In genomic region chr20:5835234-5835845, GRCh38 we compare ENCODE assay signal across 9 cellular contexts.
DNase-seq lines count a peak whose midpoint lies in the region; ATAC-seq and TF ChIP-seq lines count a peak whose summit lies in the region.
"Had no signal": no experiment of that assay in that cellular context is flagged by ENCODE, and none has a peak within 500 bp of the region (broad histone marks: within the 10 kb centered on the region; RNA-seq: fewer than 3 reads in every experiment).

No MANE protein-coding gene starts in this region.

- no peaks in the 10 kb centered on the region for H3K27me3 Mint-ChIP-seq in activated B cell treated with CpG ODN at 0.5 μM for 24 hours

- H3K27me3 ChIP-seq in suprapubic skin (no peaks in the 10 kb centered on the region), ascending aorta (no peaks in the 10 kb centered on the region), gastrocnemius medialis (no peaks in the 10 kb centered on the region)
- H3K27me3 ChIP-seq: upper lobe of left lung had no signal

- CTCF ChIA-PET in activated B cell treated with CpG ODN at 0.5 μM for 24 hours (lab: Charles Lee): interaction anchor here (0.6 kb wide), 1 partner anchor 306 kb away, joined by 3 read pairs; no protein-coding TSS in a partner anchor

- POLR2A ChIA-PET in activated B cell treated with CpG ODN at 0.5 μM for 24 hours (lab: Charles Lee): no interaction called here

- intact Hi-C loops in activated B cell treated with CpG ODN at 0.5 μM for 24 hours (cut with micrococcal nuclease) (no loop called here), ascending aorta (cut with DNase I) (no loop called here), gastrocnemius medialis (cut with DNase I; ENCODE audit: low total_unique reads) (no loop called here)

- TF ChIP-seq POLR2A in suprapubic skin (IDR thresholded peaks at IDR 0.05) (no peak), gastrocnemius medialis (IDR thresholded peaks at IDR 0.05) (no peak)

- no peak overlapping the region for H3K4me3 Mint-ChIP-seq in activated B cell treated with CpG ODN at 0.5 μM for 24 hours

- TF ChIP-seq EP300 in suprapubic skin (IDR thresholded peaks at IDR 0.05): no peak

- H3K4me3 ChIP-seq in suprapubic skin (no peak overlapping the region), ascending aorta (no peak overlapping the region), gastrocnemius medialis (no peak overlapping the region)
- H3K4me3 ChIP-seq: upper lobe of left lung had no signal

- H3K4me1 Mint-ChIP-seq in activated B cell treated with CpG ODN at 0.5 μM for 24 hours: peaks cover 15% of the 10 kb centered on the region

- in situ Hi-C loops in gastrocnemius medialis (cut with MboI; ENCODE audit: low sequenced_read_pairs in 4 of 4): no loop called here

- H3K4me1 ChIP-seq in suprapubic skin: peaks cover 9% of the 10 kb centered on the region
- H3K4me1 ChIP-seq in ascending aorta: peaks cover 0 to 8% of the 10 kb centered on the region in 2 donors
- peaks cover 7 to 20% of the 10 kb centered on the region in 2 donors for H3K4me1 ChIP-seq in gastrocnemius medialis

- peaks cover 2% of the 10 kb centered on the region for H3K9me3 Mint-ChIP-seq in activated B cell treated with CpG ODN at 0.5 μM for 24 hours

- H3K36me3 ChIP-seq in suprapubic skin (no peaks in the 10 kb centered on the region), ascending aorta (no peaks in the 10 kb centered on the region), gastrocnemius medialis (no peaks in the 10 kb centered on the region)
- H3K36me3 ChIP-seq: upper lobe of left lung had no signal

- ATAC-seq in activated B cell treated with CpG ODN at 0.5 μM for 24 hours (ENCODE audit: low read depth) (peak; percentile 21), GM18861 (IDR thresholded peaks at IDR 0.05; ENCODE audit: unreplicated experiment) (no peak), gastrocnemius medialis (no peak)

- TF ChIP-seq CTCF in activated B cell treated with CpG ODN at 0.5 μM for 24 hours (IDR thresholded peaks at IDR 0.05) (no peak), suprapubic skin (IDR thresholded peaks at IDR 0.05) (no peak), ascending aorta (IDR thresholded peaks at IDR 0.05) (no peak), gastrocnemius medialis (IDR thresholded peaks at IDR 0.05 in 4 of 5, conservative IDR thresholded peaks at IDR 0.05 in 1 of 5) (no peak)

- H3K9me3 ChIP-seq in suprapubic skin (no peaks in the 10 kb centered on the region), ascending aorta (no peaks in the 10 kb centered on the region), gastrocnemius medialis (no peaks in the 10 kb centered on the region)
- H3K9me3 ChIP-seq: upper lobe of left lung had no signal

- peak overlapping the region; percentile 26 for H3K27ac ChIP-seq in suprapubic skin
- H3K27ac ChIP-seq in ascending aorta: no peak overlapping the region
- H3K27ac ChIP-seq in gastrocnemius medialis: peak overlapping the region in 1 of 4 donors; percentile 14

- 74% methylated on average over 3 of the region's 3 CpGs for WGBS in suprapubic skin

- peak; percentile 22 for DNase-seq in activated gamma-delta T cell treated with Interleukin-2 at 50 U/mL for 16 hours
- DNase-seq in activated gamma-delta T cell (lab: John Stamatoyannopoulos, UW): no peak
- no peak for DNase-seq in activated B cell treated with CpG ODN at 0.5 μM for 24 hours
- DNase-seq in foreskin melanocyte: peak; percentile 49
- DNase-seq in suprapubic skin (ENCODE audit: low spot score in 2 of 2): no peak
- DNase-seq in ascending aorta (ENCODE audit: low spot score in 2 of 2): no peak
- DNase-seq in gastrocnemius medialis: no peak
- DNase-seq: upper lobe of left lung had no signal

- H3K27ac Mint-ChIP-seq in activated B cell treated with CpG ODN at 0.5 μM for 24 hours: no peak overlapping the region

- H3K36me3 Mint-ChIP-seq in activated B cell treated with CpG ODN at 0.5 μM for 24 hours (ENCODE audit: low read depth): peaks cover 31% of the 10 kb centered on the region

Comparison
In these comparisons a context has a peak if more than half of its experiments do, and no peak if none do; other contexts are left out.
1. DNase-seq: peak in activated gamma-delta T cell treated with Interleukin-2 at 50 U/mL for 16 hours (single experiment) and foreskin melanocyte (single experiment); none in activated gamma-delta T cell (single experiment), activated B cell treated with CpG ODN at 0.5 μM for 24 hours (single experiment), suprapubic skin (0 of 2), ascending aorta (0 of 2) and gastrocnemius medialis (0 of 2).